In the genomic region with DNA sequence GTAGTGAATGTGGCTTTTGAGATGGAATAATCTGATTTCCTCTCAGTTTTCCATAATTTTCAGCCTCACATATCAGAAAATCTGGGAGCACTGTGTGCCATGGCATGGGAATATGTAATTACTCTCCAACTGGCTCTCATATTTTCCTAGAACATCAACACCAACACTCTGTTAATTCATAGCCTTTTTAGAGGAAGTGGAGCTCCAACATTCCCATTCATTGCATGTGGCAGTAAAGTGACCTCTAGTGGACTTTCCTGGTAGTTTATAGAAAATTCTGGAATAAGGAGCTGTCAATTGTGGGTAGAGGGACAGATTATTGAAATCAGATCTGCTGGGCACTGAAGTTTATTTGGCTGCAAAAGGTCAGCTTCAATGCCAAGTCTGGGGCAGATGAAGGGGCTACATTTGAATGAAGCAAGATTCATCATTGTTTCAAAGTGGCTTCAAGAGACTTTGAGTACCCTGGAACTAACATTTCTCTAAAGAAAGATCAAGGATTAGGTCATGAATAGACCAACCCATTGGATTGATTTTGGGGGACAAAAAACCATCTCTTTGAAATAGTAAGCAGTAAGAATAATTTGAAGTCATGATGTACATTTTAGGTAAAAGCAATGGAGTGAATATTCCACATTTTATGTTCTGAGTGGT, we compare ENCODE assay signal across 8 cellular contexts. TPM values are rescaled to one million over a fixed set of nuclear protein-coding genes. Genes with fewer than 3 reads are reported as not detected.
DNase-seq lines count a peak whose midpoint lies in the region; ATAC-seq, FAIRE-seq and TF ChIP-seq lines count a peak whose summit lies in the region.

No MANE protein-coding gene starts in this region.

- no peaks in the 10 kb centered on the region for H3K36me3 Mint-ChIP-seq in CD14-positive monocyte
- no peaks in the 10 kb centered on the region for H3K36me3 Mint-ChIP-seq in activated CD4-positive, alpha-beta T cell treated with anti-CD3 and anti-CD28 coated beads for 36 hours (ENCODE audit: low read depth)

- CTCF ChIA-PET in HEK293 (lab: Yijun Ruan, JAX) = interaction anchor here (0.6 to 3.4 kb wide), 32 partner anchors 9 to 1029 kb away, joined by 3 to 13 read pairs (median 4); no protein-coding TSS in a partner anchor
- CTCF ChIA-PET in activated CD4-positive, alpha-beta T cell treated with anti-CD3 and anti-CD28 coated beads for 36 hours (lab: Charles Lee) = interaction anchor here (0.6 to 1.1 kb wide), 3 partner anchors 38 to 163 kb away, joined by 3 to 4 read pairs (median 3); no protein-coding TSS in a partner anchor

- peak overlapping the region in 1 of 2 donors; percentile 52 for H3K4me3 Mint-ChIP-seq in CD14-positive monocyte
- no peak overlapping the region for H3K4me3 Mint-ChIP-seq in activated CD4-positive, alpha-beta T cell treated with anti-CD3 and anti-CD28 coated beads for 36 hours

- peaks cover 9% of the 10 kb centered on the region for H3K27me3 ChIP-seq in foreskin keratinocyte

- peaks cover 30 to 38% (median 34%) of the 10 kb centered on the region in 3 donors for H3K27me3 Mint-ChIP-seq in CD14-positive monocyte (ENCODE audit: low read depth in 3 of 3)
- peaks cover 19% of the 10 kb centered on the region for H3K27me3 Mint-ChIP-seq in activated CD4-positive, alpha-beta T cell treated with anti-CD3 and anti-CD28 coated beads for 36 hours

- H3K4me1 Mint-ChIP-seq in CD14-positive monocyte = peaks cover 17% of the 10 kb centered on the region
- H3K4me1 Mint-ChIP-seq in activated CD4-positive, alpha-beta T cell treated with anti-CD3 and anti-CD28 coated beads for 36 hours = peaks cover 9% of the 10 kb centered on the region

- ATAC-seq in foreskin keratinocyte = peak; percentile 41
- ATAC-seq in GM18502 (IDR thresholded peaks at IDR 0.05; ENCODE audit: poor library complexity, unreplicated experiment) = no peak
- ATAC-seq in GM21723 (IDR thresholded peaks at IDR 0.05; ENCODE audit: unreplicated experiment) = no peak
- no peak for ATAC-seq in activated CD4-positive, alpha-beta T cell treated with anti-CD3 and anti-CD28 coated beads for 36 hours

- POLR2A ChIA-PET in HEK293 (lab: Yijun Ruan, JAX) = no interaction called here
- POLR2A ChIA-PET in activated CD4-positive, alpha-beta T cell treated with anti-CD3 and anti-CD28 coated beads for 36 hours (lab: Charles Lee) = no interaction called here

- H3K27ac ChIP-seq in HEK293 (ENCODE audit: extremely low read depth, low read depth, low read length) (no peak overlapping the region), foreskin keratinocyte (no peak overlapping the region)

- H3K36me3 ChIP-seq in HEK293 (ENCODE audit: control insufficient read depth in 2 of 2, insufficient read depth in 1 of 2, low read length in 2 of 2) = no peaks in the 10 kb centered on the region

- DNase-seq in CD14-positive monocyte (ENCODE audit: low spot score) (no peak), RCC 7860 (ENCODE audit: low spot score) (peak; percentile 22), foreskin keratinocyte (peak in 1 of 2 donors; percentile 35), skeletal muscle cell (ENCODE audit: low read depth) (peak; percentile 10)
- no peak for DNase-seq in activated CD4-positive, alpha-beta T cell treated with anti-CD3 and anti-CD28 coated beads for 36 hours

- peak; percentile 64 for TF ChIP-seq CTCF in CD14-positive monocyte (IDR thresholded peaks at IDR 0.05)
- peak; percentile 45; the same call in 1 of the 2 replicates for TF ChIP-seq CTCF in HEK293 (tag by site-specific recombination; IDR thresholded peaks at IDR 0.05)
- TF ChIP-seq CTCF in foreskin keratinocyte (conservative IDR thresholded peaks at IDR 0.05) = peak; percentile 79

- H3K27ac Mint-ChIP-seq in CD14-positive monocyte = no peak overlapping the region
- no peak overlapping the region for H3K27ac Mint-ChIP-seq in activated CD4-positive, alpha-beta T cell treated with anti-CD3 and anti-CD28 coated beads for 36 hours

- intact Hi-C loops in CD14-positive monocyte (cut with micrococcal nuclease) = no loop called here
- intact Hi-C loops in activated CD4-positive, alpha-beta T cell treated with anti-CD3 and anti-CD28 coated beads for 36 hours (cut with DNase I, micrococcal nuclease) = no loop called here

- peaks cover 0 to 7% (median 0%) of the 10 kb centered on the region in 7 donors for H3K9me3 Mint-ChIP-seq in CD14-positive monocyte
- no peaks in the 10 kb centered on the region for H3K9me3 Mint-ChIP-seq in activated CD4-positive, alpha-beta T cell treated with anti-CD3 and anti-CD28 coated beads for 36 hours (ENCODE audit: low read depth)

- FAIRE-seq in RCC 7860 (lab: Jason Lieb, UNC) = no peak

- H3K4me1 ChIP-seq in HEK293 (ENCODE audit: control insufficient read depth, insufficient read depth, low read length) = no peaks in the 10 kb centered on the region; the same call in 1 of the 2 replicates
- H3K4me1 ChIP-seq in foreskin keratinocyte = no peaks in the 10 kb centered on the region

- H3K9me3 ChIP-seq in HEK293 (ENCODE audit: control insufficient read depth, insufficient read depth, low read depth, low read length) = no peaks in the 10 kb centered on the region

- H3K4me3 ChIP-seq in HEK293 (ENCODE audit: low read depth, low read length) (no peak overlapping the region), skeletal muscle cell (ENCODE audit: low read depth, low read length) (no peak overlapping the region)

TF ChIP-seq in HEK293, 187 proteins besides CTCF, POLR2A, EP300 and RAD21 (continues in another document):
- TF ChIP-seq, protein P1, sequence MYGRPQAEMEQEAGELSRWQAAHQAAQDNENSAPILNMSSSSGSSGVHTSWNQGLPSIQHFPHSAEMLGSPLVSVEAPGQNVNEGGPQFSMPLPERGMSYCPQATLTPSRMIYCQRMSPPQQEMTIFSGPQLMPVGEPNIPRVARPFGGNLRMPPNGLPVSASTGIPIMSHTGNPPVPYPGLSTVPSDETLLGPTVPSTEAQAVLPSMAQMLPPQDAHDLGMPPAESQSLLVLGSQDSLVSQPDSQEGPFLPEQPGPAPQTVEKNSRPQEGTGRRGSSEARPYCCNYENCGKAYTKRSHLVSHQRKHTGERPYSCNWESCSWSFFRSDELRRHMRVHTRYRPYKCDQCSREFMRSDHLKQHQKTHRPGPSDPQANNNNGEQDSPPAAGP (tag by site-specific recombination; IDR thresholded peaks at IDR 0.05) = no peak
- TF ChIP-seq ZNF426 (tag by site-specific recombination; IDR thresholded peaks at IDR 0.05) = no peak
- TF ChIP-seq ZNF202 (tag by site-specific recombination; IDR thresholded peaks at IDR 0.05; ENCODE audit: borderline replicate concordance) = no peak
- no peak for TF ChIP-seq ZBTB1 (tag by site-specific recombination; IDR thresholded peaks at IDR 0.05)
- TF ChIP-seq ZNF239 (tag by site-specific recombination; IDR thresholded peaks at IDR 0.05) = no peak
- no peak for TF ChIP-seq ZNF585B (tag by site-specific recombination; IDR thresholded peaks at IDR 0.05)
- no peak for TF ChIP-seq ZNF37A (tag by site-specific recombination; IDR thresholded peaks at IDR 0.05)
- peak; percentile 90 for TF ChIP-seq IKZF3 (tag by site-specific recombination; IDR thresholded peaks at IDR 0.05)
- TF ChIP-seq ZNF654 (tag by site-specific recombination; IDR thresholded peaks at IDR 0.05; ENCODE audit: low read depth) = peak; percentile 90
- TF ChIP-seq, protein P2, sequence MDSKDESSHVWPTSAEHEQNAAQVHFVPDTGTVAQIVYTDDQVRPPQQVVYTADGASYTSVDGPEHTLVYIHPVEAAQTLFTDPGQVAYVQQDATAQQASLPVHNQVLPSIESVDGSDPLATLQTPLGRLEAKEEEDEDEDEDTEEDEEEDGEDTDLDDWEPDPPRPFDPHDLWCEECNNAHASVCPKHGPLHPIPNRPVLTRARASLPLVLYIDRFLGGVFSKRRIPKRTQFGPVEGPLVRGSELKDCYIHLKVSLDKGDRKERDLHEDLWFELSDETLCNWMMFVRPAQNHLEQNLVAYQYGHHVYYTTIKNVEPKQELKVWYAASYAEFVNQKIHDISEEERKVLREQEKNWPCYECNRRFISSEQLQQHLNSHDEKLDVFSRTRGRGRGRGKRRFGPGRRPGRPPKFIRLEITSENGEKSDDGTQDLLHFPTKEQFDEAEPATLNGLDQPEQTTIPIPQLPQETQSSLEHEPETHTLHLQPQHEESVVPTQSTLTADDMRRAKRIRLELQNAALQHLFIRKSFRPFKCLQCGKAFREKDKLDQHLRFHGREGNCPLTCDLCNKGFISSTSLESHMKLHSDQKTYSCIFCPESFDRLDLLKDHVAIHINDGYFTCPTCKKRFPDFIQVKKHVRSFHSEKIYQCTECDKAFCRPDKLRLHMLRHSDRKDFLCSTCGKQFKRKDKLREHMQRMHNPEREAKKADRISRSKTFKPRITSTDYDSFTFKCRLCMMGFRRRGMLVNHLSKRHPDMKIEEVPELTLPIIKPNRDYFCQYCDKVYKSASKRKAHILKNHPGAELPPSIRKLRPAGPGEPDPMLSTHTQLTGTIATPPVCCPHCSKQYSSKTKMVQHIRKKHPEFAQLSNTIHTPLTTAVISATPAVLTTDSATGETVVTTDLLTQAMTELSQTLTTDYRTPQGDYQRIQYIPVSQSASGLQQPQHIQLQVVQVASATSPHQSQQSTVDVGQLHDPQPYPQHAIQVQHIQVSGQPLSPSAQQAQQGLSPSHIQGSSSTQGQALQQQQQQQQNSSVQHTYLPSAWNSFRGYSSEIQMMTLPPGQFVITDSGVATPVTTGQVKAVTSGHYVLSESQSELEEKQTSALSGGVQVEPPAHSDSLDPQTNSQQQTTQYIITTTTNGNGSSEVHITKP (tag by site-specific recombination; IDR thresholded peaks at IDR 0.05) = no peak
- TF ChIP-seq, protein P3, sequence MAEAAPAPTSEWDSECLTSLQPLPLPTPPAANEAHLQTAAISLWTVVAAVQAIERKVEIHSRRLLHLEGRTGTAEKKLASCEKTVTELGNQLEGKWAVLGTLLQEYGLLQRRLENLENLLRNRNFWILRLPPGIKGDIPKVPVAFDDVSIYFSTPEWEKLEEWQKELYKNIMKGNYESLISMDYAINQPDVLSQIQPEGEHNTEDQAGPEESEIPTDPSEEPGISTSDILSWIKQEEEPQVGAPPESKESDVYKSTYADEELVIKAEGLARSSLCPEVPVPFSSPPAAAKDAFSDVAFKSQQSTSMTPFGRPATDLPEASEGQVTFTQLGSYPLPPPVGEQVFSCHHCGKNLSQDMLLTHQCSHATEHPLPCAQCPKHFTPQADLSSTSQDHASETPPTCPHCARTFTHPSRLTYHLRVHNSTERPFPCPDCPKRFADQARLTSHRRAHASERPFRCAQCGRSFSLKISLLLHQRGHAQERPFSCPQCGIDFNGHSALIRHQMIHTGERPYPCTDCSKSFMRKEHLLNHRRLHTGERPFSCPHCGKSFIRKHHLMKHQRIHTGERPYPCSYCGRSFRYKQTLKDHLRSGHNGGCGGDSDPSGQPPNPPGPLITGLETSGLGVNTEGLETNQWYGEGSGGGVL (tag by site-specific recombination; IDR thresholded peaks at IDR 0.05) = no peak
- TF ChIP-seq EGR2 (tag by site-specific recombination; IDR thresholded peaks at IDR 0.05; ENCODE audit: low read depth) = no peak
- TF ChIP-seq GLIS1 (tag by site-specific recombination; IDR thresholded peaks at IDR 0.05) = no peak

RNA-seq across cellular contexts. Expression of a gene that starts 23.6 kb away (rescaled TPM):
- polyA plus RNA-seq in CD14-positive monocyte (under 1 TPM in 1 of 2 donors, not detected in 1; 0.12 TPM), foreskin keratinocyte (not detected in 2 replicates)
- 0.03 TPM in 1 of 2 replicates, not detected in the other for total RNA-seq in foreskin keratinocyte
- 1 to 10 TPM; 4.1 to 5.3 TPM for total RNA-seq in activated CD4-positive, alpha-beta T cell treated with anti-CD3 and anti-CD28 coated beads for 36 hours

Comparison
In these comparisons a context has a peak if more than half of its experiments do, and no peak if none do; other contexts are left out.
1. DNase-seq: peak in RCC 7860 (single experiment) and skeletal muscle cell (single experiment); none in CD14-positive monocyte (single experiment) and activated CD4-positive, alpha-beta T cell treated with anti-CD3 and anti-CD28 coated beads for 36 hours (single experiment).
2. Peak in every context shown above with its lines, with median percentiles within 50 percentile points of each other: CTCF ChIP-seq.